Comparison of ENCODE assay signal across 18 cellular contexts in the genomic region with DNA sequence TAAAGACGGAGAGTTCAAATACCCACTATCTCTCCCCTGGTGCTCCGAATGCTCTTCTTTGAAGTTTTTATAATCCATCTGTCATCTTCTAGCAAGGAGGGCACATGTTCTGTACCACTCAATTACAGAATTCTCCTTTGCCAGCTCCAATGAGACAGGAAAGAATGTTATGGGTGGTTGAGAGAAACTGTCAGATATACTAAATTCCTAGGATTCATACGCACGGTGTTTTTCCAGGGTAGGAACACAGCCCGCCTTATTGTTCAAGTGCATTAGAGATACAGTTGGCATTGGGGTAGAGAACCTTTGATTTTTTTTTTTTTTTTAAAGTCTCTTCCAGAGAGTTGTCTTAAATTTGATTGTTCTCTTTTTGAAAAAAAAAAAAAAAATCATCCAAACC.
DNase-seq lines count a peak whose midpoint lies in the region; ATAC-seq and TF ChIP-seq lines count a peak whose summit lies in the region.
"Had no signal": no experiment of that assay in that cellular context is flagged by ENCODE, and none has a peak within 500 bp of the region (broad histone marks: within the 10 kb centered on the region; RNA-seq: fewer than 3 reads in every experiment).

No MANE protein-coding gene starts in this region.

- no peak overlapping the region for H3K4me3 Mint-ChIP-seq in WTC11
- H3K4me3 Mint-ChIP-seq: B cell had no signal

- no peaks in the 10 kb centered on the region for H3K36me3 Mint-ChIP-seq in WTC11
- H3K36me3 Mint-ChIP-seq: CD14-positive monocyte had no signal

- H4K20me1 ChIP-seq in hepatocyte (ENCODE audit: insufficient read depth, poor library complexity, severe bottlenecking) = no peaks in the 10 kb centered on the region

- H2AFZ ChIP-seq in hepatocyte = no peak overlapping the region

- 0 out of 2 replicates have a peak, but pooled peaks cover 4% of the 10 kb centered on the region for H3K9me3 Mint-ChIP-seq in WTC11

- POLR2A ChIA-PET in WTC11 (lab: Charles Lee) = no interaction called here

- no peaks in the 10 kb centered on the region for H3K36me3 ChIP-seq in WERI-Rb-1
- H3K36me3 ChIP-seq in hepatocyte (replicated peaks; ENCODE audit: insufficient read depth, low read depth) = no peaks in the 10 kb centered on the region
- H3K36me3 ChIP-seq: HAP-1 had no signal

- WGBS in hepatocyte (ENCODE audit: low lambda C conversion rate, missing lambda C conversion rate) = 59% methylated on average over 5 of the region's 5 CpGs

- H3K27ac Mint-ChIP-seq in WTC11 = no peak overlapping the region
- H3K27ac Mint-ChIP-seq: B cell, CD14-positive monocyte had no signal

- no peak for TF ChIP-seq CTCF in WERI-Rb-1 (IDR thresholded peaks at IDR 0.05; ENCODE audit: low read depth, low read length)
- TF ChIP-seq CTCF in hepatocyte (IDR thresholded peaks at IDR 0.05; ENCODE audit: poor library complexity) = no peak
- TF ChIP-seq CTCF in WTC11 (IDR thresholded peaks at IDR 0.05) = no peak

- H3K4me2 ChIP-seq in hepatocyte = peak overlapping the region; percentile 3
- H3K4me2 ChIP-seq: KMS-11 had no signal

- peaks cover 47% of the 10 kb centered on the region for H3K4me1 Mint-ChIP-seq in WTC11
- H3K4me1 Mint-ChIP-seq: B cell, CD14-positive monocyte had no signal

- H3K27me3 Mint-ChIP-seq in WTC11 (ENCODE audit: low read depth) = no peaks in the 10 kb centered on the region

- H3K79me2 ChIP-seq in hepatocyte = peaks cover 5% of the 10 kb centered on the region

- H3K9me2 ChIP-seq in hepatocyte (replicated peaks; ENCODE audit: insufficient read depth) = no peaks in the 10 kb centered on the region

- peak overlapping the region; percentile 35 for H3K4me3 ChIP-seq in WERI-Rb-1 (ENCODE audit: low read depth, low read length)
- no peak overlapping the region for H3K4me3 ChIP-seq in hepatocyte
- H3K4me3 ChIP-seq: HAP-1, SJCRH30 had no signal

- no peaks in the 10 kb centered on the region for H3K9me3 ChIP-seq in WERI-Rb-1 (ENCODE audit: severe bottlenecking)
- H3K9me3 ChIP-seq in hepatocyte (ENCODE audit: low read depth) = no peaks in the 10 kb centered on the region
- H3K9me3 ChIP-seq: HAP-1, SJCRH30 had no signal

- CTCF ChIA-PET in WTC11 (lab: Charles Lee) = interaction anchor here (0.7 to 1.0 kb wide), 2 partner anchors 9 to 210 kb away, joined by 3 read pairs; no protein-coding TSS in a partner anchor

- no peak overlapping the region for H3K27ac ChIP-seq in WERI-Rb-1
- H3K27ac ChIP-seq in hepatocyte = no peak overlapping the region
- H3K27ac ChIP-seq: KMS-11, SJCRH30 had no signal

- peak; percentile 37 for DNase-seq in Daoy (ENCODE audit: low read depth)
- DNase-seq in WERI-Rb-1 = no peak
- DNase-seq in hepatocyte (ENCODE audit: low spot score) = no peak
- peak; percentile 56 for DNase-seq in superior temporal gyrus (ENCODE audit: extremely low spot score)
- no peak for DNase-seq in WTC11 (ENCODE audit: low spot score)
- DNase-seq in NCI-H1694 (lab: John Stamatoyannopoulos, UW) = no peak
- DNase-seq: IMR-90, NCI-H1105, NCI-H146, NCI-H2029 treated with DMSO at 0.1 percent for 48 hours, NCI-H526 treated with DMSO at 0.1 percent for 48 hours, OCI-M1, SJCRH30 had no signal

- H3K27me3 ChIP-seq in WERI-Rb-1 (ENCODE audit: insufficient read depth, low read depth, severe bottlenecking) (no peaks in the 10 kb centered on the region), hepatocyte (peaks cover 39% of the 10 kb centered on the region)
- H3K27me3 ChIP-seq: SJCRH30 had no signal

- ATAC-seq in GM19397 (IDR thresholded peaks at IDR 0.05; ENCODE audit: unreplicated experiment) (no peak), WTC11 (no peak)

- peaks cover 5% of the 10 kb centered on the region for H3K4me1 ChIP-seq in hepatocyte (ENCODE audit: insufficient read depth)
- H3K4me1 ChIP-seq: SJCRH30 had no signal

TF ChIP-seq in WTC11, 78 proteins besides CTCF, POLR2A, EP300 and RAD21 (continues in another document):
- TF ChIP-seq, protein P1, sequence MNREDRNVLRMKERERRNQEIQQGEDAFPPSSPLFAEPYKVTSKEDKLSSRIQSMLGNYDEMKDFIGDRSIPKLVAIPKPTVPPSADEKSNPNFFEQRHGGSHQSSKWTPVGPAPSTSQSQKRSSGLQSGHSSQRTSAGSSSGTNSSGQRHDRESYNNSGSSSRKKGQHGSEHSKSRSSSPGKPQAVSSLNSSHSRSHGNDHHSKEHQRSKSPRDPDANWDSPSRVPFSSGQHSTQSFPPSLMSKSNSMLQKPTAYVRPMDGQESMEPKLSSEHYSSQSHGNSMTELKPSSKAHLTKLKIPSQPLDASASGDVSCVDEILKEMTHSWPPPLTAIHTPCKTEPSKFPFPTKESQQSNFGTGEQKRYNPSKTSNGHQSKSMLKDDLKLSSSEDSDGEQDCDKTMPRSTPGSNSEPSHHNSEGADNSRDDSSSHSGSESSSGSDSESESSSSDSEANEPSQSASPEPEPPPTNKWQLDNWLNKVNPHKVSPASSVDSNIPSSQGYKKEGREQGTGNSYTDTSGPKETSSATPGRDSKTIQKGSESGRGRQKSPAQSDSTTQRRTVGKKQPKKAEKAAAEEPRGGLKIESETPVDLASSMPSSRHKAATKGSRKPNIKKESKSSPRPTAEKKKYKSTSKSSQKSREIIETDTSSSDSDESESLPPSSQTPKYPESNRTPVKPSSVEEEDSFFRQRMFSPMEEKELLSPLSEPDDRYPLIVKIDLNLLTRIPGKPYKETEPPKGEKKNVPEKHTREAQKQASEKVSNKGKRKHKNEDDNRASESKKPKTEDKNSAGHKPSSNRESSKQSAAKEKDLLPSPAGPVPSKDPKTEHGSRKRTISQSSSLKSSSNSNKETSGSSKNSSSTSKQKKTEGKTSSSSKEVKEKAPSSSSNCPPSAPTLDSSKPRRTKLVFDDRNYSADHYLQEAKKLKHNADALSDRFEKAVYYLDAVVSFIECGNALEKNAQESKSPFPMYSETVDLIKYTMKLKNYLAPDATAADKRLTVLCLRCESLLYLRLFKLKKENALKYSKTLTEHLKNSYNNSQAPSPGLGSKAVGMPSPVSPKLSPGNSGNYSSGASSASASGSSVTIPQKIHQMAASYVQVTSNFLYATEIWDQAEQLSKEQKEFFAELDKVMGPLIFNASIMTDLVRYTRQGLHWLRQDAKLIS (CRISPR knock-in tag; IDR thresholded peaks at IDR 0.05; ENCODE audit: borderline replicate concordance) = no peak
- TF ChIP-seq SOX15 (CRISPR knock-in tag; IDR thresholded peaks at IDR 0.05) (no peak), MLX (CRISPR knock-in tag; IDR thresholded peaks at IDR 0.05) (no peak), PREB (CRISPR knock-in tag; IDR thresholded peaks at IDR 0.05; ENCODE audit: borderline replicate concordance) (no peak), TCF7 (CRISPR knock-in tag; IDR thresholded peaks at IDR 0.05; ENCODE audit: low read depth) (no peak), TP53 (CRISPR knock-in tag; IDR thresholded peaks at IDR 0.05) (no peak)
- TF ChIP-seq, protein P2, sequence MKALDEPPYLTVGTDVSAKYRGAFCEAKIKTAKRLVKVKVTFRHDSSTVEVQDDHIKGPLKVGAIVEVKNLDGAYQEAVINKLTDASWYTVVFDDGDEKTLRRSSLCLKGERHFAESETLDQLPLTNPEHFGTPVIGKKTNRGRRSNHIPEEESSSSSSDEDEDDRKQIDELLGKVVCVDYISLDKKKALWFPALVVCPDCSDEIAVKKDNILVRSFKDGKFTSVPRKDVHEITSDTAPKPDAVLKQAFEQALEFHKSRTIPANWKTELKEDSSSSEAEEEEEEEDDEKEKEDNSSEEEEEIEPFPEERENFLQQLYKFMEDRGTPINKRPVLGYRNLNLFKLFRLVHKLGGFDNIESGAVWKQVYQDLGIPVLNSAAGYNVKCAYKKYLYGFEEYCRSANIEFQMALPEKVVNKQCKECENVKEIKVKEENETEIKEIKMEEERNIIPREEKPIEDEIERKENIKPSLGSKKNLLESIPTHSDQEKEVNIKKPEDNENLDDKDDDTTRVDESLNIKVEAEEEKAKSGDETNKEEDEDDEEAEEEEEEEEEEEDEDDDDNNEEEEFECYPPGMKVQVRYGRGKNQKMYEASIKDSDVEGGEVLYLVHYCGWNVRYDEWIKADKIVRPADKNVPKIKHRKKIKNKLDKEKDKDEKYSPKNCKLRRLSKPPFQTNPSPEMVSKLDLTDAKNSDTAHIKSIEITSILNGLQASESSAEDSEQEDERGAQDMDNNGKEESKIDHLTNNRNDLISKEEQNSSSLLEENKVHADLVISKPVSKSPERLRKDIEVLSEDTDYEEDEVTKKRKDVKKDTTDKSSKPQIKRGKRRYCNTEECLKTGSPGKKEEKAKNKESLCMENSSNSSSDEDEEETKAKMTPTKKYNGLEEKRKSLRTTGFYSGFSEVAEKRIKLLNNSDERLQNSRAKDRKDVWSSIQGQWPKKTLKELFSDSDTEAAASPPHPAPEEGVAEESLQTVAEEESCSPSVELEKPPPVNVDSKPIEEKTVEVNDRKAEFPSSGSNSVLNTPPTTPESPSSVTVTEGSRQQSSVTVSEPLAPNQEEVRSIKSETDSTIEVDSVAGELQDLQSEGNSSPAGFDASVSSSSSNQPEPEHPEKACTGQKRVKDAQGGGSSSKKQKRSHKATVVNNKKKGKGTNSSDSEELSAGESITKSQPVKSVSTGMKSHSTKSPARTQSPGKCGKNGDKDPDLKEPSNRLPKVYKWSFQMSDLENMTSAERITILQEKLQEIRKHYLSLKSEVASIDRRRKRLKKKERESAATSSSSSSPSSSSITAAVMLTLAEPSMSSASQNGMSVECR (CRISPR knock-in tag; IDR thresholded peaks at IDR 0.05; ENCODE audit: borderline replicate concordance) = no peak

Comparison
In these comparisons a context has a peak if more than half of its experiments do, and no peak if none do; other contexts are left out.
1. DNase-seq: peak in Daoy (single experiment) and superior temporal gyrus (single experiment); none in WERI-Rb-1 (single experiment), hepatocyte (single experiment), WTC11 (single experiment) and NCI-H1694 (single experiment).